14 cellular contexts compared by ENCODE assay signal in the genomic region with DNA sequence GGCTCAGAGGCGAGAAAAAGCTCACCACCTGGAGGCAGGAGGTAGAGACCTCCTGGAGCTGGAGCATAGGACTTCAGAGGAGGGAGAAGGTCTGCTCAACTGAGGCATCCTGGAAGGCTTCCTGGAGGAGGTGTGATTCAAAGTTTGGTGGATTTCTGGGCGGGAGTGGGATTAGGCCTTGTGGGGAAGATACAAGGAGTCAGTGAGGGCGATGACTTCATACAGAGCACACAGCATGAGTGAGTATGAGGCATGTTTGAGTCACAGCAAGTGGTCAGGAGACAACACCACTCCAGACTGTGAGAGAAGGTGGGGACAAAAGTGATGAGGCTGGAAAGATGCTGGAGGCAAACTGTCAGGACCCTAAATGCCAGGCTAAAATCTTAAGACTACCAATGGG.
DNase-seq lines count a peak whose midpoint lies in the region; ATAC-seq and TF ChIP-seq lines count a peak whose summit lies in the region.
"Had no signal": no experiment of that assay in that cellular context is flagged by ENCODE, and none has a peak within 500 bp of the region (broad histone marks: within the 10 kb centered on the region; RNA-seq: fewer than 3 reads in every experiment).

No MANE protein-coding gene starts in this region.

- H3K4me1 ChIP-seq in RWPE2 (ENCODE audit: insufficient read depth, poor library complexity, severe bottlenecking), result peaks cover 17% of the 10 kb centered on the region
- H3K4me1 ChIP-seq in right atrium auricular region, result no peaks in the 10 kb centered on the region
- H3K4me1 ChIP-seq: gastroesophageal sphincter, SJCRH30 had no signal

- H3K36me3 ChIP-seq in RWPE2 (ENCODE audit: low read depth) (no peaks in the 10 kb centered on the region), right atrium auricular region (no peaks in the 10 kb centered on the region)
- H3K36me3 ChIP-seq: BLaER1 treated with 17β-estradiol and CSF1 and Interleukin-3, amounts not matched to agents 10 nM and 100 nM; gastroesophageal sphincter; ovary; SJCRH30 had no signal

- peak; percentile 53; the same call in 2 of the 3 replicates for ATAC-seq in RWPE2 (ENCODE audit: low read depth)
- ATAC-seq: gastroesophageal sphincter had no signal

- TF ChIP-seq CTCF in RWPE2 (IDR thresholded peaks at IDR 0.05; ENCODE audit: poor library complexity, severe bottlenecking) (no peak), fibroblast of the aortic adventitia (IDR thresholded peaks at IDR 0.05; ENCODE audit: insufficient read depth, low read length) (no peak), right atrium auricular region (IDR thresholded peaks at IDR 0.05) (no peak)

- H3K27me3 ChIP-seq in RWPE2 (ENCODE audit: insufficient read depth, poor library complexity, severe bottlenecking) (no peaks in the 10 kb centered on the region), right atrium auricular region (no peaks in the 10 kb centered on the region)
- H3K27me3 ChIP-seq: ovary had no signal

- DNase-seq in HCEC 1CT (peak; percentile 80), RWPE2 (ENCODE audit: low spot score) (no peak), fibroblast of the aortic adventitia (ENCODE audit: low read depth) (peak; percentile 7), NCI-H748 treated with DMSO at 0.1 percent for 48 hours (lab: John Stamatoyannopoulos, UW) (no peak), NCI-H2081 treated with DMSO at 0.1 percent for 48 hours (lab: John Stamatoyannopoulos, UW) (no peak), right atrium auricular region (ENCODE audit: low spot score) (no peak), NCI-H524 treated with DMSO at 0.1 percent for 48 hours (lab: John Stamatoyannopoulos, UW) (no peak)
- DNase-seq: activated CD8-positive, alpha-beta memory T cell treated with anti-CD3 and anti-CD28 coated beads for 24 hours; MM.1S; NCI-H446; ovary; SJCRH30 had no signal

- no peak overlapping the region for H3K27ac ChIP-seq in RWPE2 (ENCODE audit: poor library complexity, severe bottlenecking)
- H3K27ac ChIP-seq in right atrium auricular region, result no peak overlapping the region
- H3K27ac ChIP-seq: BLaER1 treated with 17β-estradiol and CSF1 and Interleukin-3, amounts not matched to agents 10 nM and 100 nM; gastroesophageal sphincter; ovary; SJCRH30 had no signal

- no peak overlapping the region for H3K4me3 ChIP-seq in RWPE2 (ENCODE audit: severe bottlenecking)
- no peak overlapping the region for H3K4me3 ChIP-seq in fibroblast of the aortic adventitia (ENCODE audit: low read depth, low read length)
- H3K4me3 ChIP-seq in right atrium auricular region, result no peak overlapping the region
- H3K4me3 ChIP-seq: BLaER1 treated with 17β-estradiol and CSF1 and Interleukin-3, amounts not matched to agents 10 nM and 100 nM; gastroesophageal sphincter; ovary; SJCRH30 had no signal

- H3K9me3 ChIP-seq in RWPE2 (ENCODE audit: severe bottlenecking) (no peaks in the 10 kb centered on the region), right atrium auricular region (no peaks in the 10 kb centered on the region)
- H3K9me3 ChIP-seq: BLaER1 treated with 17β-estradiol and CSF1 and Interleukin-3, amounts not matched to agents 10 nM and 100 nM; gastroesophageal sphincter; ovary; SJCRH30 had no signal

Comparison
In these comparisons a context has a peak if more than half of its experiments do, and no peak if none do; other contexts are left out.
1. DNase-seq: peak in HCEC 1CT (single experiment) and fibroblast of the aortic adventitia (single experiment); none in RWPE2 (single experiment), NCI-H748 treated with DMSO at 0.1 percent for 48 hours (single experiment), NCI-H2081 treated with DMSO at 0.1 percent for 48 hours (single experiment), right atrium auricular region (single experiment) and NCI-H524 treated with DMSO at 0.1 percent for 48 hours (single experiment).